ENCODE assay signal across 8 cellular contexts in genomic region chr11:57779275-57779674, GRCh38. TPM values are rescaled to one million over a fixed set of nuclear protein-coding genes. Genes with fewer than 3 reads are reported as not detected.
A peak's percentile ranks its signal among the peaks of the same experiment; 100 is the strongest.
DNase-seq lines count a peak whose midpoint lies in the region; ATAC-seq and TF ChIP-seq lines count a peak whose summit lies in the region.

No MANE protein-coding gene starts in this region.

- DNase-seq in GM04504 (ENCODE audit: low read depth) (peak; percentile 46), MCF 10A (ENCODE audit: unreplicated experiment) (peak; percentile 66), inferior parietal cortex (ENCODE audit: extremely low spot score) (peak; percentile 68), gastrocnemius medialis (no peak), NCI-H2227 (lab: John Stamatoyannopoulos, UW; ENCODE audit: unreplicated experiment) (no peak)
- no peak for DNase-seq in activated CD4-positive, alpha-beta T cell treated with anti-CD3 and anti-CD28 coated beads, Interleukin-2, amount 50 U/mL, for 1 hour

- BruUV-seq in MCF 10A (replicated peaks; lab: Mats Ljungman, UMichigan), result no TSS peak

- no peak for TF ChIP-seq CTCF in MCF 10A (IDR thresholded peaks at IDR 0.05; ENCODE audit: unreplicated experiment)
- TF ChIP-seq CTCF in gastrocnemius medialis (IDR thresholded peaks at IDR 0.05 in 4 of 5, conservative IDR thresholded peaks at IDR 0.05 in 1 of 5), result no peak

- no peaks in the 10 kb centered on the region for H3K36me3 ChIP-seq in gastrocnemius medialis

- H3K27me3 ChIP-seq in gastrocnemius medialis, result no peaks in the 10 kb centered on the region

- no peak for TF ChIP-seq POLR2A in gastrocnemius medialis (IDR thresholded peaks at IDR 0.05)

- H3K4me1 ChIP-seq in gastrocnemius medialis, result peaks cover 75 to 87% of the 10 kb centered on the region in 2 donors

- peaks cover 44% of the 10 kb centered on the region for H3K36me3 Mint-ChIP-seq in MCF 10A (ENCODE audit: insufficient read depth, unreplicated experiment)

- POLR2A ChIA-PET in MCF 10A (lab: Yijun Ruan, JAX), result interaction anchor here (0.9 to 11.9 kb wide), 13 partner anchors 9 to 468 kb away, joined by 3 to 285 read pairs (median 6); partner anchors contain the start of genes CTNND1, MED19, SELENOH and TMX2

- intact Hi-C loops in MCF 10A (cut with micrococcal nuclease), result loop anchor here (2.0 kb wide), 1 partner anchor 16 kb away; no protein-coding TSS in a partner anchor
- intact Hi-C loops in gastrocnemius medialis (cut with DNase I; ENCODE audit: low total_unique reads), result no loop called here

- in situ Hi-C loops in gastrocnemius medialis (cut with MboI; ENCODE audit: low sequenced_read_pairs in 4 of 4), result no loop called here

- H3K4me1 Mint-ChIP-seq in MCF 10A (ENCODE audit: insufficient read depth, unreplicated experiment), result peaks cover 58% of the 10 kb centered on the region

- H3K9me3 ChIP-seq in gastrocnemius medialis, result no peaks in the 10 kb centered on the region

- peak overlapping the region; percentile 17 for H3K4me3 Mint-ChIP-seq in MCF 10A (ENCODE audit: unreplicated experiment)

- peak; percentile 44 to 45 for ATAC-seq in gastrocnemius medialis
- ATAC-seq in GM21423 (IDR thresholded peaks at IDR 0.05; ENCODE audit: unreplicated experiment), result no peak
- ATAC-seq in HG03095 (IDR thresholded peaks at IDR 0.05; ENCODE audit: unreplicated experiment), result no peak

- no peaks in the 10 kb centered on the region for H3K9me3 Mint-ChIP-seq in MCF 10A (ENCODE audit: unreplicated experiment)

- H3K4me3 ChIP-seq in gastrocnemius medialis, result peak overlapping the region in 3 of 4 donors; percentile 16 to 24 (median 20)

- H3K27ac Mint-ChIP-seq in MCF 10A (ENCODE audit: low read depth, unreplicated experiment), result peak overlapping the region; percentile 85

- H3K27ac ChIP-seq in gastrocnemius medialis, result peak overlapping the region; percentile 68 to 83 (median 74)

- no peaks in the 10 kb centered on the region for H3K27me3 Mint-ChIP-seq in MCF 10A (ENCODE audit: insufficient read depth, unreplicated experiment)

- CTCF ChIA-PET in MCF 10A (lab: Yijun Ruan, JAX), result interaction anchor here (0.8 to 9.9 kb wide), 4 partner anchors 9 to 798 kb away, joined by 3 to 117 read pairs (median 33); partner anchors contain the start of gene CTNND1

RNA-seq across cellular contexts. Expression of gene CTNND1, which starts 17.7 kb away (rescaled TPM):
- 114 and 118 TPM in 2 replicates for total RNA-seq in MCF 10A (2022)
- 10 to 100 TPM; 19.7 to 29.8 (median 24.5) TPM for total RNA-seq in gastrocnemius medialis

RNA-seq across cellular contexts. Expression of gene BTBD18, which starts 27.7 kb away (rescaled TPM):
- not detected in 2 replicates for total RNA-seq in MCF 10A (2022)
- not detected for total RNA-seq in gastrocnemius medialis

RNA-seq across cellular contexts. Expression of gene SELENOH, which starts 38.0 kb away (rescaled TPM):
- total RNA-seq in MCF 10A (2022), result 60.3 and 84.5 TPM in 2 replicates
- 100 to 1,000 TPM in 3 of 4 donors, 10 to 100 TPM in 1; 94.7 to 145 (median 132) TPM for total RNA-seq in gastrocnemius medialis

Comparison
In these comparisons a context has a peak if more than half of its experiments do, and no peak if none do; other contexts are left out.
1. DNase-seq: peak in GM04504 (single experiment), MCF 10A (single experiment) and inferior parietal cortex (single experiment); none in gastrocnemius medialis (0 of 2), activated CD4-positive, alpha-beta T cell treated with anti-CD3 and anti-CD28 coated beads, Interleukin-2, amount 50 U/mL, for 1 hour (single experiment) and NCI-H2227 (single experiment).
2. ATAC-seq: peak in gastrocnemius medialis (2 of 2); none in GM21423 (single experiment) and HG03095 (single experiment).